13 cellular contexts compared by ENCODE assay signal in the genomic region with DNA sequence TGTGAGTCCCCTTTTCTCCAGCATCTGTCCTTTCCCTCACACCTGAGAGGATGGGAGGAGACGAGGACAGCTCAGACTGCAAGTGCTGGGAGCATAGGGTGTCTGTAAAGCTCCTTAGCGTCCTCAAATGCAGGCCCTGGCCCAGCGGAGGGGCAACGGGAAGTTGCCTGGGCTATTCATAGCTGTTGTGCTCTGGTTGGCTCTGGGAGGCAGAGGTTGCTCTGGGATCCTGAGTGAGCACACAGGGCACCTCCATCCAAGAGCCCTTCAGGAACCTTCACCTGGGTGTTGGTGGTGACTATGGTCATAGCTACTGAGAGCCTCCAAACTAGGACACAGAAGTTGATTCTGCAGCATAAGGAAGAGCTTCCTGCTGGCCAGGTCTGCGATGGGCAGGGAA. TPM values are rescaled to one million over a fixed set of nuclear protein-coding genes. Genes with fewer than 3 reads are reported as not detected.
A peak's percentile ranks its signal among the peaks of the same experiment; 100 is the strongest.
DNase-seq lines count a peak whose midpoint lies in the region; ATAC-seq, FAIRE-seq and TF ChIP-seq lines count a peak whose summit lies in the region.
"Had no signal": no experiment of that assay in that cellular context is flagged by ENCODE, and none has a peak within 500 bp of the region (broad histone marks: within the 10 kb centered on the region; RNA-seq: fewer than 3 reads in every experiment).

No MANE protein-coding gene starts in this region.

- no peak overlapping the region for H3K18ac ChIP-seq in H9 (ENCODE audit: insufficient read length, low read depth, low read length)

- POLR2A ChIA-PET in Panc1 (lab: Charles Lee) = no interaction called here

- H3K9me3 ChIP-seq in H9 (ENCODE audit: control insufficient read depth, low read depth, low read length) (no peaks in the 10 kb centered on the region), Panc1 (ENCODE audit: control insufficient read depth, insufficient read depth, low read depth, low read length) (no peaks in the 10 kb centered on the region), left lung (no peaks in the 10 kb centered on the region)
- H3K9me3 ChIP-seq: ovary, suprapubic skin had no signal

- H2BK15ac ChIP-seq in H9 (ENCODE audit: low read depth, low read length) = no peak overlapping the region

- no peak overlapping the region for H2BK20ac ChIP-seq in H9 (ENCODE audit: low read depth, low read length, poor library complexity, severe bottlenecking)

- WGBS in H9 (ENCODE audit: extremely low coverage, insufficient read length, low lambda C conversion rate) = no CpG with 5 or more reads among the region's 5 CpGs

- H3K9me3 Mint-ChIP-seq in CD14-positive monocyte = peaks cover 0 to 3% (median 0%) of the 10 kb centered on the region in 7 donors
- no peaks in the 10 kb centered on the region for H3K9me3 Mint-ChIP-seq in H9
- H3K9me3 Mint-ChIP-seq: CD8-positive, alpha-beta memory T cell had no signal

- H3K27ac Mint-ChIP-seq in CD14-positive monocyte = peak overlapping the region; percentile 49 to 95 (median 94)
- peak overlapping the region in 2 of 3 experiments; percentile 22 to 75; a peak in 3 of 7 replicates for H3K27ac Mint-ChIP-seq in H9

- no peak overlapping the region for H2BK5ac ChIP-seq in H9 (ENCODE audit: insufficient read length, low read length)

- no peak overlapping the region for H3T11ph ChIP-seq in H9 (ENCODE audit: low read length)

- CTCF ChIA-PET in Panc1 (lab: Charles Lee) = interaction anchor here (0.5 to 0.8 kb wide), 2 partner anchors 11 to 80 kb away, joined by 3 to 5 read pairs; no protein-coding TSS in a partner anchor

- H2AFZ ChIP-seq in H9 (ENCODE audit: low read length) = no peak overlapping the region

- H2AK5ac ChIP-seq in H9 (ENCODE audit: insufficient read length, low read length) = no peak overlapping the region

- no peak overlapping the region for H2BK12ac ChIP-seq in H9 (ENCODE audit: insufficient read length, low read depth, low read length)

- H3K4ac ChIP-seq in H9 (ENCODE audit: low read depth, low read length) = no peak overlapping the region

- H3K27me3 ChIP-seq in H9 (ENCODE audit: insufficient read depth, low read length) (no peaks in the 10 kb centered on the region), Panc1 (ENCODE audit: control insufficient read depth, insufficient read depth, low read length) (no peaks in the 10 kb centered on the region), left lung (peaks cover 0 to 19% of the 10 kb centered on the region in 2 donors)
- H3K27me3 ChIP-seq: ovary had no signal

- no peaks in the 10 kb centered on the region for H3K36me3 ChIP-seq in Panc1 (ENCODE audit: control insufficient read depth, insufficient read depth, low read length)
- no peaks in the 10 kb centered on the region for H3K36me3 ChIP-seq in left lung
- H3K36me3 ChIP-seq: ovary, suprapubic skin had no signal

- H3K4me1 ChIP-seq in H9 (ENCODE audit: insufficient read depth, low read length) (no peaks in the 10 kb centered on the region; the same call in 1 of the 2 replicates), Panc1 (ENCODE audit: control insufficient read depth, insufficient read depth, low read length) (peaks cover 49% of the 10 kb centered on the region), left lung (peaks cover under 1 to 15% of the 10 kb centered on the region in 2 donors)

- H3K27ac ChIP-seq in H9 (ENCODE audit: insufficient read length, low read depth, low read length) (no peak overlapping the region), Panc1 (ENCODE audit: low read length) (peak overlapping the region; percentile 87), left lung (no peak overlapping the region)
- H3K27ac ChIP-seq: ovary, suprapubic skin had no signal

- H3K56ac ChIP-seq in H9 (ENCODE audit: insufficient read length, low read depth, low read length) = no peak overlapping the region

- H3K14ac ChIP-seq in H9 (ENCODE audit: insufficient read depth, low read length) = no peak overlapping the region

- H4K8ac ChIP-seq in H9 (replicated peaks; ENCODE audit: insufficient read length, low read depth, low read length) = no peak overlapping the region

- ATAC-seq in Panc1 (peak; percentile 54), left lung (peak; percentile 40)

- no peaks in the 10 kb centered on the region for H3K79me2 ChIP-seq in H9 (ENCODE audit: insufficient read depth, low read length)

- no peak overlapping the region for H2BK120ac ChIP-seq in H9 (ENCODE audit: low read depth, low read length, poor library complexity, severe bottlenecking)

- H4K5ac ChIP-seq in H9 (ENCODE audit: insufficient read length, low read depth, low read length) = no peak overlapping the region

- H4K91ac ChIP-seq in H9 (ENCODE audit: insufficient read length, low read depth, low read length) = no peak overlapping the region

- H3K4me3 Mint-ChIP-seq in CD14-positive monocyte = peak overlapping the region; percentile 58 to 86
- H3K4me3 Mint-ChIP-seq in H9 = no peak overlapping the region

- H3K4me1 Mint-ChIP-seq in CD14-positive monocyte (peaks cover 35% of the 10 kb centered on the region), H9 (peaks cover 8 to 12% of the 10 kb centered on the region in 2 experiments)

- peaks cover 0 to 3% of the 10 kb centered on the region in 2 donors for H3K36me3 Mint-ChIP-seq in CD14-positive monocyte
- no peaks in the 10 kb centered on the region for H3K36me3 Mint-ChIP-seq in H9 (ENCODE audit: insufficient read depth in 1 of 3, low read depth in 3 of 3)

- FAIRE-seq in GM19239 (lab: Jason Lieb, UNC) = no peak
- FAIRE-seq: islet of Langerhans had no signal

- no peaks in the 10 kb centered on the region for H4K20me1 ChIP-seq in H9 (ENCODE audit: control insufficient read depth, insufficient read depth, insufficient read length)

- no TSS peak for BruUV-seq in Panc1 (replicated peaks; lab: Mats Ljungman, UMichigan)

- no peaks in the 10 kb centered on the region for H3K23me2 ChIP-seq in H9 (ENCODE audit: insufficient read length, low read depth, low read length, poor library complexity, severe bottlenecking)

- H3K4me3 ChIP-seq in Panc1 (ENCODE audit: low read depth in 2 of 2, low read length in 2 of 2) = no peak overlapping the region
- no peak overlapping the region for H3K4me3 ChIP-seq in left lung
- H3K4me3 ChIP-seq: ovary, suprapubic skin had no signal

- no peak overlapping the region for H3K9ac ChIP-seq in H9 (ENCODE audit: extremely low read depth, insufficient read length, low read length)

- no peak overlapping the region for H3K23ac ChIP-seq in H9 (ENCODE audit: insufficient read length, low read depth, low read length)

- peak; percentile 65 for DNase-seq in CD14-positive monocyte (ENCODE audit: low spot score)
- no peak for DNase-seq in H9
- DNase-seq in Panc1 (ENCODE audit: low read depth, low spot score) = no peak
- DNase-seq in left lung = no peak
- no peak for DNase-seq in activated CD4-positive, CD25-positive, alpha-beta regulatory T cell treated with anti-CD3 and anti-CD28 coated beads, Interleukin-2, amount 50 U/mL, for 72 hours
- DNase-seq in T-helper 9 cell = no peak
- DNase-seq in T1000 (lab: John Stamatoyannopoulos, UW) = no peak
- DNase-seq in GM19239 (ENCODE audit: insufficient read length, low spot score) = no peak
- DNase-seq: NCI-H187 treated with DMSO at 0.1 percent for 48 hours, ovary had no signal

- in situ Hi-C loops in Panc1 (cut with HindIII; ENCODE audit: low pct_unique_long_range_greater_than_20kb, low sequenced_read_pairs) = no loop called here

- H3K79me1 ChIP-seq in H9 (ENCODE audit: insufficient read depth, low read depth, low read length, poor library complexity, severe bottlenecking) = no peaks in the 10 kb centered on the region

- intact Hi-C loops in CD14-positive monocyte (cut with micrococcal nuclease) (no loop called here), Panc1 (cut with micrococcal nuclease; ENCODE audit: unreplicated experiment) (no loop called here), left lung (cut with DNase I) (no loop called here)

- TF ChIP-seq CTCF in CD14-positive monocyte (IDR thresholded peaks at IDR 0.05) = no peak
- no peak for TF ChIP-seq CTCF in H9 (conservative IDR thresholded peaks at IDR 0.05)
- TF ChIP-seq CTCF in Panc1 (IDR thresholded peaks at IDR 0.05) = no peak
- no peak for TF ChIP-seq CTCF in left lung (IDR thresholded peaks at IDR 0.05)

- H3K27me3 Mint-ChIP-seq in CD14-positive monocyte (ENCODE audit: low read depth in 3 of 3) = peaks cover 6 to 10% (median 9%) of the 10 kb centered on the region in 3 donors
- peaks cover 8% of the 10 kb centered on the region for H3K27me3 Mint-ChIP-seq in H9 (ENCODE audit: low read depth)

- H3K4me2 ChIP-seq in H9 (ENCODE audit: insufficient read depth, insufficient read length, low read length) = no peak overlapping the region

RNA-seq across cellular contexts. Expression of a gene that starts 2.6 kb away (rescaled TPM):
- polyA plus RNA-seq in CD14-positive monocyte = not detected
- total RNA-seq in H9 (2021) (0.20 and 0.24 TPM in 2 replicates), Panc1 (2021; ENCODE audit: unreplicated experiment) (2.3 TPM), left lung (not detected)
- 2.6 TPM for polyA plus RNA-seq in Panc1 (2012; ENCODE audit: insufficient read length)
- total RNA-seq: CD8-positive, alpha-beta memory T cell had no signal
- polyA plus RNA-seq: CD8-positive, alpha-beta memory T cell; ovary had no signal

RNA-seq across cellular contexts. Expression of a gene that starts 41.4 kb away (rescaled TPM):
- polyA plus RNA-seq in CD14-positive monocyte = not detected
- total RNA-seq in H9 (2021) (2.4 and 2.5 TPM in 2 replicates), Panc1 (2021; ENCODE audit: unreplicated experiment) (3.4 TPM), left lung (not detected)
- 4.4 TPM for polyA plus RNA-seq in Panc1 (2012; ENCODE audit: insufficient read length)
- total RNA-seq: CD8-positive, alpha-beta memory T cell; ovary had no signal
- polyA plus RNA-seq: CD8-positive, alpha-beta memory T cell; ovary had no signal

Comparison
In these comparisons a context has a peak if more than half of its experiments do, and no peak if none do; other contexts are left out.
1. H3K4me3 Mint-ChIP-seq: peak in CD14-positive monocyte (2 of 2); none in H9 (0 of 2).